ENCODE assay signal across 9 cellular contexts in genomic region chr1:203682401-203683383, GRCh38. TPM values are rescaled to one million over a fixed set of nuclear protein-coding genes. Genes with fewer than 3 reads are reported as not detected.
DNase-seq lines count a peak whose midpoint lies in the region; ATAC-seq and TF ChIP-seq lines count a peak whose summit lies in the region.
"Had no signal": no experiment of that assay in that cellular context is flagged by ENCODE, and none has a peak within 500 bp of the region (broad histone marks: within the 10 kb centered on the region; RNA-seq: fewer than 3 reads in every experiment).

No MANE protein-coding gene starts in this region.

- CTCF ChIA-PET in mammary epithelial cell (lab: Charles Lee; ENCODE audit: low non-redundant PET), result no interaction called here
- CTCF ChIA-PET in SK-N-SH (lab: Yijun Ruan, JAX), result interaction anchor here (0.6 to 13.1 kb wide), 3 partner anchors 19 to 343 kb away, joined by 3 to 99 read pairs (median 3); no protein-coding TSS in a partner anchor

- H3K36me3 ChIP-seq in mammary epithelial cell (ENCODE audit: insufficient read depth, low read length) (no peaks in the 10 kb centered on the region), breast epithelium (no peaks in the 10 kb centered on the region), uterus (no peaks in the 10 kb centered on the region), SK-N-SH (replicated peaks in 1 of 2; ENCODE audit: control insufficient read depth in 1 of 2, insufficient read depth in 2 of 2, low read length in 1 of 2) (peaks cover 12 to 38% of the 10 kb centered on the region in 2 experiments)

- H3K9me2 ChIP-seq in SK-N-SH, result no peaks in the 10 kb centered on the region

- no peak overlapping the region for H3K27ac ChIP-seq in mammary epithelial cell (ENCODE audit: insufficient read depth, low read depth, low read length)
- H3K27ac ChIP-seq in breast epithelium, result peak overlapping the region in 1 of 2 donors; percentile 28
- H3K27ac ChIP-seq in uterus, result peak overlapping the region; percentile 48 to 67
- H3K27ac ChIP-seq in SK-N-SH (ENCODE audit: low read depth in 2 of 2, low read length in 1 of 2), result no peak overlapping the region

- no peaks in the 10 kb centered on the region for H3K27me3 Mint-ChIP-seq in activated T-cell treated with anti-CD3 and anti-CD28 coated beads, Interleukin-2, amount 50 U/mL, for 24 hours

- in situ Hi-C loops in mammary epithelial cell (cut with MboI; ENCODE audit: low sequenced_read_pairs in 2 of 2), result no loop called here

- no peak for TF ChIP-seq EP300 in SK-N-SH (IDR thresholded peaks at IDR 0.05; ENCODE audit: borderline replicate concordance in 1 of 2, low read depth in 1 of 2, low read length in 1 of 2)

- no peak for ATAC-seq in GM18873 (IDR thresholded peaks at IDR 0.05; ENCODE audit: low FRiP score, unreplicated experiment)

- peaks cover 46% of the 10 kb centered on the region for H3K36me3 Mint-ChIP-seq in activated T-cell treated with anti-CD3 and anti-CD28 coated beads, Interleukin-2, amount 50 U/mL, for 24 hours (ENCODE audit: low read depth)

- peaks cover 3% of the 10 kb centered on the region for H3K9me3 ChIP-seq in mammary epithelial cell (replicated peaks; ENCODE audit: insufficient read depth, low read length)
- H3K9me3 ChIP-seq in breast epithelium, result no peaks in the 10 kb centered on the region
- no peaks in the 10 kb centered on the region for H3K9me3 ChIP-seq in uterus
- H3K9me3 ChIP-seq in SK-N-SH, result no peaks in the 10 kb centered on the region

- DNase-seq in mammary epithelial cell (no peak), breast epithelium (ENCODE audit: low spot score in 2 of 2) (no peak), left kidney (ENCODE audit: low read depth, low spot score) (peak; percentile 49), uterus (peak in 1 of 2 donors; percentile 43), SK-N-SH (no peak), AG08396 (ENCODE audit: low spot score) (no peak)
- no peak for DNase-seq in activated T-cell treated with anti-CD3 and anti-CD28 coated beads, Interleukin-2, amount 50 U/mL, for 24 hours
- DNase-seq: DMS79 treated with DMSO at 0.1 percent for 48 hours had no signal

- no peaks in the 10 kb centered on the region for H3K9me3 Mint-ChIP-seq in activated T-cell treated with anti-CD3 and anti-CD28 coated beads, Interleukin-2, amount 50 U/mL, for 24 hours

- H3K4me3 Mint-ChIP-seq in activated T-cell treated with anti-CD3 and anti-CD28 coated beads, Interleukin-2, amount 50 U/mL, for 24 hours, result peak overlapping the region; percentile 47

- intact Hi-C loops in mammary epithelial cell (cut with micrococcal nuclease) (no loop called here), breast epithelium (cut with DNase I; ENCODE audit: low total_unique reads) (loop anchor here (5.0 kb wide), 1 partner anchor 55 kb away; the partner anchor contains the start of gene ATP2B4), uterus (cut with DNase I; ENCODE audit: low total_unique reads) (no loop called here)

- no peaks in the 10 kb centered on the region for H3K4me1 ChIP-seq in mammary epithelial cell (ENCODE audit: insufficient read depth, low read length)
- no peaks in the 10 kb centered on the region for H3K4me1 ChIP-seq in breast epithelium
- H3K4me1 ChIP-seq in uterus, result peaks cover 0 to 8% of the 10 kb centered on the region in 2 donors
- peaks cover 11 to 12% of the 10 kb centered on the region in 2 experiments; a peak in 3 of 4 replicates for H3K4me1 ChIP-seq in SK-N-SH (ENCODE audit: control insufficient read depth in 1 of 2, insufficient read depth in 2 of 2, low read depth in 1 of 2, low read length in 1 of 2)

- H3K9ac ChIP-seq in mammary epithelial cell (ENCODE audit: insufficient read depth, low read length) (no peak overlapping the region), SK-N-SH (no peak overlapping the region)

- no peak for TF ChIP-seq RAD21 in SK-N-SH (IDR thresholded peaks at IDR 0.05; ENCODE audit: low read length)

- no peak overlapping the region for H2AFZ ChIP-seq in mammary epithelial cell (ENCODE audit: low read depth, low read length)
- no peak overlapping the region for H2AFZ ChIP-seq in SK-N-SH (ENCODE audit: low read depth)

- TSS peak; percentile 73 for BruUV-seq in mammary epithelial cell (replicated peaks; lab: Mats Ljungman, UMichigan)

- POLR2A ChIA-PET in SK-N-SH (lab: Yijun Ruan, JAX), result no interaction called here

- dilution Hi-C loops in mammary epithelial cell (cut with HindIII; ENCODE audit: low sequenced_read_pairs), result no loop called here

- H3F3A ChIP-seq in SK-N-SH (replicated peaks; ENCODE audit: insufficient read depth), result peaks cover 14% of the 10 kb centered on the region

- H3K4me1 Mint-ChIP-seq in activated T-cell treated with anti-CD3 and anti-CD28 coated beads, Interleukin-2, amount 50 U/mL, for 24 hours (ENCODE audit: low read depth), result peaks cover 42% of the 10 kb centered on the region

- TF ChIP-seq POLR2A in breast epithelium (IDR thresholded peaks at IDR 0.05) (no peak), uterus (IDR thresholded peaks at IDR 0.05) (no peak)

- no peaks in the 10 kb centered on the region for H4K20me1 ChIP-seq in mammary epithelial cell (ENCODE audit: insufficient read depth, low read length)
- peaks cover 31% of the 10 kb centered on the region for H4K20me1 ChIP-seq in SK-N-SH (ENCODE audit: insufficient read depth)

- H3K4me2 ChIP-seq in mammary epithelial cell (ENCODE audit: insufficient read depth, low read depth, low read length) (no peak overlapping the region), SK-N-SH (no peak overlapping the region)

- WGBS in mammary epithelial cell (ENCODE audit: low coverage, missing lambda C conversion rate), result 85% methylated on average over 20 of the region's 20 CpGs
- WGBS in SK-N-SH (ENCODE audit: low lambda C conversion rate), result 90% methylated on average over 20 of the region's 20 CpGs

- H3K27ac Mint-ChIP-seq in activated T-cell treated with anti-CD3 and anti-CD28 coated beads, Interleukin-2, amount 50 U/mL, for 24 hours, result peak overlapping the region; percentile 84

- no peak overlapping the region for H3K4me3 ChIP-seq in mammary epithelial cell (replicated peaks in 1 of 3; ENCODE audit: insufficient read depth in 1 of 3, low read depth in 2 of 3, low read length in 3 of 3)
- no peak overlapping the region for H3K4me3 ChIP-seq in breast epithelium
- no peak overlapping the region for H3K4me3 ChIP-seq in uterus
- H3K4me3 ChIP-seq in SK-N-SH (ENCODE audit: low read depth in 2 of 2, low read length in 1 of 2), result no peak overlapping the region

- no peak for TF ChIP-seq CTCF in mammary epithelial cell (conservative IDR thresholded peaks at IDR 0.05 in 1 of 2, IDR thresholded peaks at IDR 0.05 in 1 of 2; ENCODE audit: extremely low read depth in 1 of 2, insufficient read depth in 1 of 2, low read depth in 1 of 2, low read length in 2 of 2)
- no peak for TF ChIP-seq CTCF in breast epithelium (IDR thresholded peaks at IDR 0.05)
- TF ChIP-seq CTCF in uterus (IDR thresholded peaks at IDR 0.05), result no peak
- no peak for TF ChIP-seq CTCF in SK-N-SH (IDR thresholded peaks at IDR 0.05)

- H3K79me2 ChIP-seq in mammary epithelial cell (ENCODE audit: insufficient read depth, low read length) (peaks cover 25% of the 10 kb centered on the region), SK-N-SH (ENCODE audit: insufficient read depth) (peaks cover 92% of the 10 kb centered on the region)

- H3K27me3 ChIP-seq in mammary epithelial cell (ENCODE audit: insufficient read depth, low read length) (no peaks in the 10 kb centered on the region), breast epithelium (no peaks in the 10 kb centered on the region), uterus (no peaks in the 10 kb centered on the region), SK-N-SH (ENCODE audit: insufficient read depth) (no peaks in the 10 kb centered on the region)

TF ChIP-seq in SK-N-SH, 30 proteins besides CTCF, POLR2A, EP300 and RAD21:
- no peak for TF ChIP-seq TAF1 (IDR thresholded peaks at IDR 0.05; ENCODE audit: borderline replicate concordance, low read depth, low read length)
- no peak for TF ChIP-seq CHD2 (IDR thresholded peaks at IDR 0.05; ENCODE audit: low read length, partially characterized antibody)
- TF ChIP-seq NRF1 (IDR thresholded peaks at IDR 0.05; ENCODE audit: low read depth, low read length), result no peak
- no peak for TF ChIP-seq SMC3 (IDR thresholded peaks at IDR 0.05; ENCODE audit: low read depth, low read length)
- TF ChIP-seq FOSL2 (IDR thresholded peaks at IDR 0.05; ENCODE audit: borderline replicate concordance, low read depth), result no peak
- no peak for TF ChIP-seq EZH2phosphoT487 (IDR thresholded peaks at IDR 0.05; ENCODE audit: borderline replicate concordance, low read depth)
- TF ChIP-seq TCF12 (IDR thresholded peaks at IDR 0.05), result no peak
- TF ChIP-seq YY1 (IDR thresholded peaks at IDR 0.05; ENCODE audit: low read depth), result no peak
- TF ChIP-seq MXI1 (IDR thresholded peaks at IDR 0.05; ENCODE audit: low read depth, low read length), result no peak
- TF ChIP-seq POLR2AphosphoS5 (IDR thresholded peaks at IDR 0.05; ENCODE audit: low read depth, low read length), result no peak
- TF ChIP-seq PBX3 (IDR thresholded peaks at IDR 0.05), result no peak

RNA-seq across cellular contexts. Expression of gene ATP2B4, which starts 56.1 kb away (rescaled TPM):
- 10 to 100 TPM; 70.5 to 91.1 TPM for total RNA-seq in mammary epithelial cell
- 67.7 TPM for polyA plus RNA-seq in mammary epithelial cell
- 229 TPM for polyA minus RNA-seq in mammary epithelial cell
- total RNA-seq in breast epithelium, result 10 to 100 TPM; 55.7 to 97.1 (median 59.1) TPM
- 100 to 1,000 TPM in 3 of 4 donors, 10 to 100 TPM in 1; 82.6 to 464 (median 215) TPM for total RNA-seq in uterus
- 96.1 and 144 TPM in 2 replicates for polyA plus RNA-seq in SK-N-SH (2012; rRNA removed)
- polyA plus RNA-seq in SK-N-SH (2012; cell fraction: cytosol; rRNA removed), result 88.6 and 104 TPM in 2 replicates
- 164 and 210 TPM in 2 replicates for polyA plus RNA-seq in SK-N-SH (2012; cell fraction: nucleus; rRNA removed)

Comparison
In these comparisons a context has a peak if more than half of its experiments do, and no peak if none do; other contexts are left out.
1. H3K27ac ChIP-seq: peak in uterus (2 of 2); none in mammary epithelial cell (single experiment) and SK-N-SH (0 of 2).